In the genomic region with DNA sequence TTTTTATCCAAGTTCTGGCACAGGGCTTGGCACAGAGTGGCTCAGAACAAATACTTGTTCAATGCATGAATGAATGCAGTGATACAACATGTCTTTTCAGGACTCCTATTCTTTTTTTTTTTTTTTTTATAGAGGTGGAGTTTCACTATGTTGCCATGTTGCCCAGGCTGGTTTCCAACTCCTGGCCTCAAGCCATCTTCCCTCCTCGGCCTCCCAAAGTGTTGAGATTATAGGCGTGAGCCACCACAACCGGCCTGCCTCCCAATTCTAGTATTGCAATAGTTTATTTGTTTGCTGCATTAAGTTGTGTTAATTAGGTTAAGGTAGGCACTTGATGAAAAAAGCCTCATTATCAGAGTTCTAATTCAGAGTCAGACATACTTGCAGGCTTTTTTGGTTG, we compare ENCODE assay signal across 19 cellular contexts. TPM values are rescaled to one million over a fixed set of nuclear protein-coding genes. Genes with fewer than 3 reads are reported as not detected.
DNase-seq lines count a peak whose midpoint lies in the region; ATAC-seq and TF ChIP-seq lines count a peak whose summit lies in the region.
"Had no signal": no experiment of that assay in that cellular context is flagged by ENCODE, and none has a peak within 500 bp of the region (broad histone marks: within the 10 kb centered on the region; RNA-seq: fewer than 3 reads in every experiment).

No MANE protein-coding gene starts in this region.

- H3K4me3 ChIP-seq in MG63 = no peak overlapping the region
- H3K4me3 ChIP-seq: A549 had no signal

- no peaks in the 10 kb centered on the region for H3K27me3 Mint-ChIP-seq in chondrocyte (ENCODE audit: low read depth)
- H3K27me3 Mint-ChIP-seq: CD4-positive, alpha-beta T cell had no signal

- peak overlapping the region; percentile 22 for H3K27ac Mint-ChIP-seq in chondrocyte (ENCODE audit: unreplicated experiment)
- H3K27ac Mint-ChIP-seq: CD4-positive, alpha-beta T cell; HFFc6 had no signal

- no peak for ATAC-seq in HG02973 (IDR thresholded peaks at IDR 0.05; ENCODE audit: unreplicated experiment)
- ATAC-seq in GM18502 (IDR thresholded peaks at IDR 0.05; ENCODE audit: poor library complexity, unreplicated experiment) = no peak
- ATAC-seq: A549, HCT116 had no signal

- peaks cover 6% of the 10 kb centered on the region for H3K36me3 ChIP-seq in MG63

- H3K9me3 ChIP-seq in MG63 = no peaks in the 10 kb centered on the region
- H3K9me3 ChIP-seq: A549, Caco-2 had no signal

- H3K4me3 Mint-ChIP-seq in chondrocyte (ENCODE audit: unreplicated experiment) = no peak overlapping the region
- H3K4me3 Mint-ChIP-seq: CD4-positive, alpha-beta T cell; HFFc6 had no signal

- no peak for TF ChIP-seq CTCF in chondrocyte (IDR thresholded peaks at IDR 0.05)

- peaks cover 2% of the 10 kb centered on the region for H3K36me3 Mint-ChIP-seq in chondrocyte (ENCODE audit: low read depth)

- H3K27ac ChIP-seq in substantia nigra (ENCODE audit: low read depth, low read length, poor library complexity, severe bottlenecking) = peak overlapping the region; percentile 37
- H3K27ac ChIP-seq: A549 had no signal

- no peaks in the 10 kb centered on the region for H3K27me3 ChIP-seq in MG63

- no peaks in the 10 kb centered on the region for H3K9me3 Mint-ChIP-seq in chondrocyte (ENCODE audit: low read depth)
- H3K9me3 Mint-ChIP-seq: CD4-positive, alpha-beta T cell; HFFc6 had no signal

- DNase-seq in NCI-H2029 (lab: John Stamatoyannopoulos, UW) (peak; percentile 30), NCI-H2029 treated with DMSO at 0.1 percent for 48 hours (lab: John Stamatoyannopoulos, UW) (no peak), MG63 (peak; percentile 10), chondrocyte (ENCODE audit: low spot score) (no peak), substantia nigra (lab: John Stamatoyannopoulos, UW) (peak in 1 of 49 donors; percentile 40), 8988T (no peak)
- DNase-seq: AML-193; Caco-2; CD4-positive, alpha-beta T cell; DMS53; GDM1; GOT3; H7; HFFc6; KG1 had no signal

- H3K4me1 Mint-ChIP-seq in chondrocyte (ENCODE audit: low read depth) = peaks cover 36% of the 10 kb centered on the region

RNA-seq across cellular contexts. Expression of gene UBE4B, which starts 17.9 kb away (rescaled TPM):
- total RNA-seq in MG63 (2014; rRNA removed; shearing (Covaris generic); ENCODE audit: low replicate concordance) = 13.5 and 15.0 TPM in 2 replicates
- 46.3 to 51.9 TPM (median 47.1 TPM) in 3 replicates for total RNA-seq in chondrocyte

RNA-seq across cellular contexts. Expression of gene RBP7, which starts 53.6 kb away (rescaled TPM):
- 0.57 TPM in 1 of 2 replicates, not detected in the other for total RNA-seq in MG63 (2014; rRNA removed; shearing (Covaris generic); ENCODE audit: low replicate concordance)
- total RNA-seq in chondrocyte = 0.47 TPM in 1 of 3 replicates, not detected in the others

Comparison
In these comparisons a context has a peak if more than half of its experiments do, and no peak if none do; other contexts are left out.
1. DNase-seq: peak in NCI-H2029 (single experiment) and MG63 (single experiment); none in NCI-H2029 treated with DMSO at 0.1 percent for 48 hours (single experiment), chondrocyte (single experiment) and 8988T (single experiment).